Comparison of ENCODE assay signal across 31 cellular contexts in genomic region chr3:24985631-24986030, GRCh38.
"Had no signal": no experiment of that assay in that cellular context is flagged by ENCODE, and none has a peak within 500 bp of the region (broad histone marks: within the 10 kb centered on the region; RNA-seq: fewer than 3 reads in every experiment).

No MANE protein-coding gene starts in this region.

- H3K27me3 ChIP-seq: adrenal gland, body of pancreas, esophagus muscularis mucosa, foreskin keratinocyte, gastrocnemius medialis, heart left ventricle had no signal

- H3K4me3 ChIP-seq: adrenal gland, body of pancreas, esophagus muscularis mucosa, gastrocnemius medialis, heart left ventricle had no signal

- DNase-seq: activated CD4-positive, alpha-beta memory T cell treated with anti-CD3 and anti-CD28 coated beads, Interleukin-2, amount 10 ng/mL, durations not matched to agents 7 days and 5 days; activated CD4-positive, alpha-beta T cell treated with anti-CD3 and anti-CD28 coated beads for 1 hour; activated CD4-positive, alpha-beta T cell treated with anti-CD3 and anti-CD28 coated beads for 4 hours; activated CD4-positive, alpha-beta T cell treated with anti-CD3 and anti-CD28 coated beads, Interleukin-2, amount 10 ng/mL, durations not matched to agents 7 days and 5 days; activated CD4-positive, alpha-beta T cell treated with anti-CD3 and anti-CD28 coated beads, Interleukin-2, amount 50 U/mL, for 4 hours; activated CD8-positive, alpha-beta memory T cell treated with anti-CD3 and anti-CD28 coated beads, Interleukin-2, amount 50 U/mL, for 48 hours; activated gamma-delta T cell; activated naive CD4-positive, alpha-beta T cell; activated naive CD4-positive, alpha-beta T cell treated with anti-CD3 and anti-CD28 coated beads, Interleukin-2, amount 10 ng/mL, durations not matched to agents 7 days and 5 days; activated T-cell treated with anti-CD3 and anti-CD28 coated beads for 4 hours; activated T-cell treated with anti-CD3 and anti-CD28 coated beads, Interleukin-2, amount 50 U/mL, for 24 hours; activated T-cell treated with anti-CD3 and anti-CD28 coated beads, Interleukin-2, amount 50 U/mL, for 72 hours; adrenal gland; amygdala; aorta; body of pancreas; cortex of kidney; dermis blood vessel endothelial cell; effector CD4-positive, alpha-beta T cell; effector memory CD8-positive, alpha-beta T cell; erythroblast; foreskin keratinocyte; gastrocnemius medialis; glutamatergic neuron; heart left ventricle; T-cell; T-helper 9 cell had no signal

- H3K9me3 Mint-ChIP-seq: activated CD4-positive, alpha-beta T cell treated with anti-CD3 and anti-CD28 coated beads, Interleukin-2, amount 10 ng/mL, durations not matched to agents 7 days and 5 days; activated naive CD4-positive, alpha-beta T cell treated with anti-CD3 and anti-CD28 coated beads, Interleukin-2, amount 10 ng/mL, durations not matched to agents 7 days and 5 days; activated T-cell treated with anti-CD3 and anti-CD28 coated beads, Interleukin-2, amount 50 U/mL, for 24 hours; activated T-cell treated with anti-CD3 and anti-CD28 coated beads, Interleukin-2, amount 50 U/mL, for 72 hours; T-cell; T-helper 1 cell treated with Interleukin-12 subunit alpha and Interleukin-12 subunit beta and Interleukin-4 antibody, amounts not matched to agents 30 μg/mL and 1 μg/mL, for 36 hours had no signal

- ATAC-seq: activated naive CD4-positive, alpha-beta T cell treated with anti-CD3 and anti-CD28 coated beads, Interleukin-2, amount 50 U/mL, for 72 hours; activated T-cell treated with anti-CD3 and anti-CD28 coated beads, Interleukin-2, amount 50 U/mL, for 72 hours; body of pancreas; effector memory CD8-positive, alpha-beta T cell; foreskin keratinocyte; gastrocnemius medialis; heart left ventricle; T-cell; WTC11 had no signal

- H3K4me1 ChIP-seq: adrenal gland, body of pancreas, foreskin keratinocyte, heart left ventricle had no signal

- H3K9me3 ChIP-seq: adrenal gland, body of pancreas, esophagus muscularis mucosa, gastrocnemius medialis, heart left ventricle had no signal

- H3K4me3 Mint-ChIP-seq: activated CD4-positive, alpha-beta memory T cell treated with anti-CD3 and anti-CD28 coated beads, Interleukin-2, amount 10 ng/mL, durations not matched to agents 7 days and 5 days; activated CD4-positive, alpha-beta T cell treated with anti-CD3 and anti-CD28 coated beads, Interleukin-2, amount 10 ng/mL, durations not matched to agents 7 days and 5 days; activated naive CD4-positive, alpha-beta T cell treated with anti-CD3 and anti-CD28 coated beads, Interleukin-2, amount 10 ng/mL, durations not matched to agents 7 days and 5 days; activated T-cell treated with anti-CD3 and anti-CD28 coated beads, Interleukin-2, amount 50 U/mL, for 24 hours; activated T-cell treated with anti-CD3 and anti-CD28 coated beads, Interleukin-2, amount 50 U/mL, for 72 hours; effector memory CD8-positive, alpha-beta T cell; T-cell; T-helper 1 cell treated with Interleukin-12 subunit alpha and Interleukin-12 subunit beta and Interleukin-4 antibody, amounts not matched to agents 30 μg/mL and 1 μg/mL, for 36 hours; WTC11 had no signal

- H3K4me1 Mint-ChIP-seq: activated CD4-positive, alpha-beta memory T cell treated with anti-CD3 and anti-CD28 coated beads, Interleukin-2, amount 10 ng/mL, durations not matched to agents 7 days and 5 days; activated CD4-positive, alpha-beta T cell treated with anti-CD3 and anti-CD28 coated beads, Interleukin-2, amount 10 ng/mL, durations not matched to agents 7 days and 5 days; activated naive CD4-positive, alpha-beta T cell treated with anti-CD3 and anti-CD28 coated beads, Interleukin-2, amount 10 ng/mL, durations not matched to agents 7 days and 5 days; T-cell had no signal

- H3K36me3 ChIP-seq: adrenal gland, esophagus muscularis mucosa, gastrocnemius medialis, heart left ventricle had no signal

- H3K27me3 Mint-ChIP-seq: activated CD4-positive, alpha-beta memory T cell treated with anti-CD3 and anti-CD28 coated beads, Interleukin-2, amount 10 ng/mL, durations not matched to agents 7 days and 5 days; activated CD4-positive, alpha-beta T cell treated with anti-CD3 and anti-CD28 coated beads, Interleukin-2, amount 10 ng/mL, durations not matched to agents 7 days and 5 days; activated naive CD4-positive, alpha-beta T cell treated with anti-CD3 and anti-CD28 coated beads, Interleukin-2, amount 10 ng/mL, durations not matched to agents 7 days and 5 days; activated T-cell treated with anti-CD3 and anti-CD28 coated beads, Interleukin-2, amount 50 U/mL, for 24 hours; effector memory CD8-positive, alpha-beta T cell; T-cell had no signal

- H3K27ac ChIP-seq: adrenal gland, body of pancreas, esophagus muscularis mucosa, foreskin keratinocyte, gastrocnemius medialis, heart left ventricle had no signal

- H3K27ac Mint-ChIP-seq: activated CD4-positive, alpha-beta memory T cell treated with anti-CD3 and anti-CD28 coated beads, Interleukin-2, amount 10 ng/mL, durations not matched to agents 7 days and 5 days; activated CD4-positive, alpha-beta T cell treated with anti-CD3 and anti-CD28 coated beads, Interleukin-2, amount 10 ng/mL, durations not matched to agents 7 days and 5 days; activated naive CD4-positive, alpha-beta T cell treated with anti-CD3 and anti-CD28 coated beads, Interleukin-2, amount 50 U/mL, for 72 hours; activated T-cell treated with anti-CD3 and anti-CD28 coated beads, Interleukin-2, amount 50 U/mL, for 24 hours; activated T-cell treated with anti-CD3 and anti-CD28 coated beads, Interleukin-2, amount 50 U/mL, for 72 hours; effector memory CD8-positive, alpha-beta T cell; T-cell; T-helper 1 cell treated with Interleukin-12 subunit alpha and Interleukin-12 subunit beta and Interleukin-4 antibody, amounts not matched to agents 30 μg/mL and 1 μg/mL, for 36 hours; WTC11 had no signal

- H3K36me3 Mint-ChIP-seq: activated naive CD4-positive, alpha-beta T cell treated with anti-CD3 and anti-CD28 coated beads, Interleukin-2, amount 10 ng/mL, durations not matched to agents 7 days and 5 days; activated naive CD4-positive, alpha-beta T cell treated with anti-CD3 and anti-CD28 coated beads, Interleukin-2, amount 50 U/mL, for 72 hours; T-cell; WTC11 had no signal
